Comparison of ENCODE assay signal across 1 cellular context in the genomic region with DNA sequence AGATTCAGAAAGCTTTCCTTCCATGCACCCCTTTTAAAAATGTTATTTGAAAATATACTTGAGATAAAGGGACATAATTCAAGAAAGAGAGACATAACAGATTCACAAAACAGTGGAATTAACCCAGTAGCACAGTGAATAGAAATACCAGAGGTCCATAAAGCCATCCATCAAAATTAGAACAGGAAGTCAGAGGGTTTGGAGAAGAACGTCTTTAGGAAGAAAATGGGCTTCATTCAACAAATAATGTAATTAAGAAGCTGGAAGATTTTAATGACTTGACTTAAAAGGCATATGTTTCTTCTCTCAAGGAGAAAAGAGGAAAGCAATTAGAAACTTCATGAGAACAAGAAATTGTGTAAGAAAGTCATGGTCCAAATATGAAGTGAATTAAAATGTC.
TF ChIP-seq lines count a peak whose summit lies in the region.

No MANE protein-coding gene starts in this region.

TF ChIP-seq in SK-N-SH treated with all-trans-retinoic acid at 6 μM for 48 hours, 23 proteins besides CTCF, POLR2A, EP300 and RAD21 (continued from another document):
- peak; percentile 98 for TF ChIP-seq ISL1 (CRISPR knock-in tag; IDR thresholded peaks at IDR 0.05)
TF ChIP-seq in SK-N-SH treated with all-trans-retinoic acid at 6 μM for 48 hours: peak in this region for 7.
